In the genomic region with DNA sequence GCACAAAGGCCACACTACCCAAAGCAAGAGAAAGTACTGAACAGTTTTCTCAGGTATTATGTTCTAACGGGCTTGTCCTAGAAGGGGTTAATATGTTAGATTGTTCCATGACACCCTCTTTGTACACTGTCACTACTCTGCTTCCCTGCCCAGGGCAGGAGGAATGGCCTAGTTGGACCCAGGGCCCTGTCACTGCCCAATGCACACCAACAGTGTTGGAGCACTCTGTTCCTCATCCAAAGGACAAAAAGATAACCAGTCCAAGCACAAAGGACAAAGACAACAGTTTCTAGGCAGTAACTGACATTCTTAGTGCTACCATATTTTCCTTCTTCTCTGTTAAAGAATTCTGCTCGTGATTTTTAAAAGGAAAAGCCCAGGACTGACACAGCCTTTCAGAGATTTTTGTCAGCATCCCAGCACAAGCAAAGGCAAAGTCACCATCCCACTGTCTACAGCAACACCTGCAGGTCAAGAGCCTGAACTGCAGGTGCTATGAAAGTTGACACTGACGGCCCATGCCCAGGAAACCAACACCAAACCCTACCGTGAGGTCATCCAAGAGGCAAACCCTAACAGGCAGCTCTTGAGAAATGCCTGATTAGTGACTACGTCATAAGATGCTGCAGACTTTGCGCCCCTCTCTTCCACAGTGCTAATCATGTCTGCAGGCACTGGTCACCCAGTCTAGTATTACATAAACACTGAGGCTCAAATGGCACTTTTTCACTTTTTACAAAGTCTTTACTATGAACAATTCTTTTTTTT, we compare ENCODE assay signal across 1 cellular context.
TF ChIP-seq lines count a peak whose summit lies in the region.

No MANE protein-coding gene starts in this region.

TF ChIP-seq in GM12878, 131 proteins besides CTCF, POLR2A, EP300 and RAD21:
- TF ChIP-seq, protein P1, sequence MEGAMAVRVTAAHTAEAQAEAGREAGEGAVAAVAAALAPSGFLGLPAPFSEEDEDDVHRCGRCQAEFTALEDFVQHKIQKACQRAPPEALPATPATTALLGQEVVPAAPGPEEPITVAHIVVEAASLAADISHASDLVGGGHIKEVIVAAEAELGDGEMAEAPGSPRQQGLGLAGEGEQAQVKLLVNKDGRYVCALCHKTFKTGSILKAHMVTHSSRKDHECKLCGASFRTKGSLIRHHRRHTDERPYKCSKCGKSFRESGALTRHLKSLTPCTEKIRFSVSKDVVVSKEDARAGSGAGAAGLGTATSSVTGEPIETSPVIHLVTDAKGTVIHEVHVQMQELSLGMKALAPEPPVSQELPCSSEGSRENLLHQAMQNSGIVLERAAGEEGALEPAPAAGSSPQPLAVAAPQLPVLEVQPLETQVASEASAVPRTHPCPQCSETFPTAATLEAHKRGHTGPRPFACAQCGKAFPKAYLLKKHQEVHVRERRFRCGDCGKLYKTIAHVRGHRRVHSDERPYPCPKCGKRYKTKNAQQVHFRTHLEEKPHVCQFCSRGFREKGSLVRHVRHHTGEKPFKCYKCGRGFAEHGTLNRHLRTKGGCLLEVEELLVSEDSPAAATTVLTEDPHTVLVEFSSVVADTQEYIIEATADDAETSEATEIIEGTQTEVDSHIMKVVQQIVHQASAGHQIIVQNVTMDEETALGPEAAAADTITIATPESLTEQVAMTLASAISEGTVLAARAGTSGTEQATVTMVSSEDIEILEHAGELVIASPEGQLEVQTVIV (IDR thresholded peaks at IDR 0.05; ENCODE audit: borderline replicate concordance, partially characterized antibody): no peak
- TF ChIP-seq SMARCA5 (IDR thresholded peaks at IDR 0.05) (peak; percentile 15; the same call in 1 of the 2 replicates), YY1 (IDR thresholded peaks at IDR 0.05; ENCODE audit: low read depth, low read length) (peak; percentile 57; the same call in 1 of the 2 replicates), CREM (IDR thresholded peaks at IDR 0.05; ENCODE audit: low read depth) (0 out of 2 replicates have a peak, but pooled peaks have one; percentile 18), WRNIP1 (IDR thresholded peaks at IDR 0.05; ENCODE audit: borderline replicate concordance, low read depth, low read length) (0 out of 2 replicates have a peak, but pooled peaks have one; percentile 48), SMC3 (IDR thresholded peaks at IDR 0.05; ENCODE audit: borderline replicate concordance, low read length) (peak; percentile 88), POU2F2 (IDR thresholded peaks at IDR 0.05; ENCODE audit: borderline replicate concordance, low read depth, low read length) (peak; percentile 47; the same call in 1 of the 3 replicates), TARDBP (IDR thresholded peaks at IDR 0.05; ENCODE audit: borderline replicate concordance) (no peak), ATF7 (IDR thresholded peaks at IDR 0.05; ENCODE audit: low read depth) (peak; percentile 64)
